Comparison of ENCODE assay signal across 17 cellular contexts in the genomic region with DNA sequence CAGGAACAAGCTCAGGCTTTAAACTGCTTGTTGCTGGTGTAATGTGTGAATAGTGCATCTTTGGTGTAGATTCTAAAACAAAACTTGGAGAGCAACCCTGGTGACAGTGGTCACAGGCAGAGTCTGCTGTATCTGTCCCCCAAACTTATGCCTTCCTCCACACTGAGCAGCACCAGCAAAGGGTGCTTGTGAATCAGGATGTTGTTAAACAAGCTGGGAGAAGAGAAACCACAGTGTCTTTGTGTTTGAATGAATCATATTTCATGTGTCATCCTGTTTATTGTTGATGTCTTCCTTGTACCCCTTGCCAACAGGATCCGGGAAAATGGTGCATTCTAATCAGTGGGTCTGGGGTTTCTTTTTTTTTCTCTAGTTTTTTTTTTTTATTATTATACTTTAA.
DNase-seq lines count a peak whose midpoint lies in the region; ATAC-seq, FAIRE-seq and TF ChIP-seq lines count a peak whose summit lies in the region.
"Had no signal": no experiment of that assay in that cellular context is flagged by ENCODE, and none has a peak within 500 bp of the region (broad histone marks: within the 10 kb centered on the region; RNA-seq: fewer than 3 reads in every experiment).

No MANE protein-coding gene starts in this region.

- H3K4me3 Mint-ChIP-seq in T-helper 1 cell treated with Interleukin-12 subunit alpha and Interleukin-12 subunit beta and Interleukin-4 antibody, amounts not matched to agents 30 μg/mL and 1 μg/mL, for 36 hours, result no peak overlapping the region
- H3K4me3 Mint-ChIP-seq in natural killer cell, result no peak overlapping the region
- H3K4me3 Mint-ChIP-seq: type B pancreatic cell had no signal

- H3K27ac Mint-ChIP-seq in T-helper 1 cell treated with Interleukin-12 subunit alpha and Interleukin-12 subunit beta and Interleukin-4 antibody, amounts not matched to agents 30 μg/mL and 1 μg/mL, for 36 hours, result peak overlapping the region; percentile 58
- H3K27ac Mint-ChIP-seq in natural killer cell, result no peak overlapping the region
- H3K27ac Mint-ChIP-seq: type B pancreatic cell had no signal

- 77 to 86% methylated on average over 1 of the region's 1 CpG for WGBS in pancreas, 2 donors

- peaks cover 8% of the 10 kb centered on the region for H3K4me1 Mint-ChIP-seq in T-helper 1 cell treated with Interleukin-12 subunit alpha and Interleukin-12 subunit beta and Interleukin-4 antibody, amounts not matched to agents 30 μg/mL and 1 μg/mL, for 36 hours (ENCODE audit: low read depth)
- H3K4me1 Mint-ChIP-seq in natural killer cell, result peaks cover 0 to 9% of the 10 kb centered on the region in 2 donors

- H3K36me3 Mint-ChIP-seq in T-helper 1 cell treated with Interleukin-12 subunit alpha and Interleukin-12 subunit beta and Interleukin-4 antibody, amounts not matched to agents 30 μg/mL and 1 μg/mL, for 36 hours (ENCODE audit: low read depth), result no peaks in the 10 kb centered on the region
- no peaks in the 10 kb centered on the region for H3K36me3 Mint-ChIP-seq in natural killer cell
- H3K36me3 Mint-ChIP-seq: type B pancreatic cell had no signal

- ATAC-seq in natural killer cell (peak; percentile 40 to 59 (median 53)), pancreas (no peak)
- ATAC-seq: mucosa of descending colon had no signal

- peaks cover 6 to 16% (median 8%) of the 10 kb centered on the region in 3 donors for H3K4me1 ChIP-seq in pancreas

- no peaks in the 10 kb centered on the region for H3K36me3 ChIP-seq in pancreas

- H3K9me3 Mint-ChIP-seq in T-helper 1 cell treated with Interleukin-12 subunit alpha and Interleukin-12 subunit beta and Interleukin-4 antibody, amounts not matched to agents 30 μg/mL and 1 μg/mL, for 36 hours, result no peaks in the 10 kb centered on the region
- no peaks in the 10 kb centered on the region for H3K9me3 Mint-ChIP-seq in natural killer cell
- H3K9me3 Mint-ChIP-seq: type B pancreatic cell had no signal

- intact Hi-C loops in natural killer cell (cut with micrococcal nuclease), result no loop called here
- intact Hi-C loops in pancreas (cut with DNase I), result no loop called here

- H3K27me3 Mint-ChIP-seq in T-helper 1 cell treated with Interleukin-12 subunit alpha and Interleukin-12 subunit beta and Interleukin-4 antibody, amounts not matched to agents 30 μg/mL and 1 μg/mL, for 36 hours (ENCODE audit: low read depth), result no peaks in the 10 kb centered on the region
- peaks cover 4 to 23% of the 10 kb centered on the region in 2 donors for H3K27me3 Mint-ChIP-seq in natural killer cell (ENCODE audit: low read depth in 2 of 2)

- no peak overlapping the region for H3K27ac ChIP-seq in pancreas
- H3K27ac ChIP-seq: coronary artery had no signal

- no peaks in the 10 kb centered on the region for H3K9me3 ChIP-seq in pancreas
- H3K9me3 ChIP-seq: mucosa of descending colon had no signal

- TF ChIP-seq CTCF in natural killer cell (IDR thresholded peaks at IDR 0.05), result no peak
- TF ChIP-seq CTCF in pancreas (IDR thresholded peaks at IDR 0.05), result no peak

- DNase-seq in T-helper 1 cell (no peak), LHCN-M2 (ENCODE audit: low read depth) (peak; percentile 18), amniotic epithelial cell (ENCODE audit: low read depth) (peak; percentile 5), natural killer cell (no peak), islet precursor cell (no peak), pancreas (no peak), NCI-H1417 treated with DMSO at 0.1 percent for 48 hours (lab: John Stamatoyannopoulos, UW) (no peak)
- DNase-seq: activated gamma-delta T cell treated with Interleukin-2 at 50 U/mL for 16 hours, erythroblast, GDM1, head of caudate nucleus, left colon, mucosa of descending colon had no signal

- H3K4me3 ChIP-seq in pancreas, result no peak overlapping the region
- H3K4me3 ChIP-seq: coronary artery, mucosa of descending colon had no signal

- FAIRE-seq in pancreas (lab: Jason Lieb, UNC), result no peak
- FAIRE-seq: TTC549 had no signal

- no peaks in the 10 kb centered on the region for H3K27me3 ChIP-seq in pancreas

Comparison
In these comparisons a context has a peak if more than half of its experiments do, and no peak if none do; other contexts are left out.
1. DNase-seq: peak in LHCN-M2 (single experiment) and amniotic epithelial cell (single experiment); none in T-helper 1 cell (0 of 5), natural killer cell (single experiment), islet precursor cell (single experiment), pancreas (0 of 6) and NCI-H1417 treated with DMSO at 0.1 percent for 48 hours (single experiment).
2. ATAC-seq: peak in natural killer cell (3 of 3); none in pancreas (0 of 4).